9 cellular contexts compared by ENCODE assay signal in the genomic region with DNA sequence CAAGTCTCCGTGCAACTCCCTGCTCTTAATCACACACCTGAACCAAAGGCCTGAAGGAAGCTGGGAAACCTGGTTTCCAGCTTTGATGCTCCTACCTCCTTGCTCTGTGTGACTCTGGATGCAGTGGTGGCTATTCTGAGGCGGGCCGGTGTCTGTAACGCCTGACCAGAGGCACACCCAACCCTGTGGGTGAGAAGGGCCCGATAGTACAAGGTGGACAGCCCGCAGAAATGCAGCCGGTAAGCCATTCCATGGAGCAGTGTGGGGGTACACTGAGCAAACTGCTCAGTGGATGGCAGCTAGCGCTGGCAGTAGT. TPM values are rescaled to one million over a fixed set of nuclear protein-coding genes. Genes with fewer than 3 reads are reported as not detected.
DNase-seq lines count a peak whose midpoint lies in the region; ATAC-seq and TF ChIP-seq lines count a peak whose summit lies in the region.
"Had no signal": no experiment of that assay in that cellular context is flagged by ENCODE, and none has a peak within 500 bp of the region (broad histone marks: within the 10 kb centered on the region; RNA-seq: fewer than 3 reads in every experiment).

No MANE protein-coding gene starts in this region.

- intact Hi-C loops in activated CD4-positive, alpha-beta T cell treated with anti-CD3 and anti-CD28 coated beads, Interleukin-2, amount 10 ng/mL, durations not matched to agents 24 days and 14 days (cut with micrococcal nuclease), result loop anchor here (1.0 to 2.0 kb wide), 4 partner anchors 12 to 95 kb away; partner anchors contain the start of gene AHDC1
- intact Hi-C loops in lower lobe of right lung (cut with DNase I), result no loop called here
- intact Hi-C loops in testis (cut with DNase I; ENCODE audit: low total_unique reads), result no loop called here

- H3K36me3 ChIP-seq in lower lobe of right lung, result no peaks in the 10 kb centered on the region
- H3K36me3 ChIP-seq in testis (ENCODE audit: low read depth, missing control alignments), result no peaks in the 10 kb centered on the region

- H3K27ac ChIP-seq in angular gyrus (ENCODE audit: low read depth, low read length), result peak overlapping the region; percentile 33
- peak overlapping the region; percentile 56 for H3K27ac ChIP-seq in lower lobe of right lung
- peak overlapping the region; percentile 46 to 92 for H3K27ac ChIP-seq in testis

- H3K4me1 ChIP-seq in lower lobe of right lung (peaks cover 95% of the 10 kb centered on the region), testis (peaks cover 97% of the 10 kb centered on the region)

- peaks cover 4% of the 10 kb centered on the region for H3K36me3 Mint-ChIP-seq in activated CD4-positive, alpha-beta T cell treated with anti-CD3 and anti-CD28 coated beads, Interleukin-2, amount 10 ng/mL, durations not matched to agents 24 days and 14 days (ENCODE audit: low read depth)

- no peak overlapping the region for H3K27ac Mint-ChIP-seq in activated CD4-positive, alpha-beta T cell treated with anti-CD3 and anti-CD28 coated beads, Interleukin-2, amount 10 ng/mL, durations not matched to agents 24 days and 14 days

- 30 to 42% methylated on average over 8 of the region's 8 CpGs for WGBS in testis, 2 donors

- H3K9me3 ChIP-seq in lower lobe of right lung, result no peaks in the 10 kb centered on the region
- no peaks in the 10 kb centered on the region for H3K9me3 ChIP-seq in testis

- TF ChIP-seq CTCF in lower lobe of right lung (IDR thresholded peaks at IDR 0.05) (no peak), testis (IDR thresholded peaks at IDR 0.05) (no peak)

- H3K4me3 Mint-ChIP-seq in activated CD4-positive, alpha-beta T cell treated with anti-CD3 and anti-CD28 coated beads, Interleukin-2, amount 10 ng/mL, durations not matched to agents 24 days and 14 days, result peak overlapping the region; percentile 49

- DNase-seq in activated CD4-positive, alpha-beta T cell treated with anti-CD3 and anti-CD28 coated beads, Interleukin-2, amount 10 ng/mL, durations not matched to agents 24 days and 14 days, result no peak
- no peak for DNase-seq in activated CD4-positive, alpha-beta T cell treated with anti-CD3 and anti-CD28 coated beads, Interleukin-2, amount 50 U/mL, for 1 hour
- no peak for DNase-seq in lower lobe of right lung
- DNase-seq in testis, result no peak
- no peak for DNase-seq in NOMO-1 (lab: John Stamatoyannopoulos, UW; ENCODE audit: unreplicated experiment in 2 of 2)
- DNase-seq in HEK293T (ENCODE audit: extremely low spot score), result no peak

- no peak for TF ChIP-seq POLR2A in testis (IDR thresholded peaks at IDR 0.05)

- H3K27me3 ChIP-seq in lower lobe of right lung (ENCODE audit: low read depth), result no peaks in the 10 kb centered on the region
- no peaks in the 10 kb centered on the region for H3K27me3 ChIP-seq in testis
- H3K27me3 ChIP-seq: foreskin keratinocyte had no signal

- H3K9me3 Mint-ChIP-seq in activated CD4-positive, alpha-beta T cell treated with anti-CD3 and anti-CD28 coated beads, Interleukin-2, amount 10 ng/mL, durations not matched to agents 24 days and 14 days, result no peaks in the 10 kb centered on the region

- CTCF ChIA-PET in HEK293T (lab: Yijun Ruan, JAX), result interaction anchor here (0.7 to 7.0 kb wide), 9 partner anchors 12 to 154 kb away, joined by 3 to 50 read pairs (median 4); no protein-coding TSS in a partner anchor

- no peaks in the 10 kb centered on the region for H3K27me3 Mint-ChIP-seq in activated CD4-positive, alpha-beta T cell treated with anti-CD3 and anti-CD28 coated beads, Interleukin-2, amount 10 ng/mL, durations not matched to agents 24 days and 14 days

- peak overlapping the region; percentile 42 for H3K4me3 ChIP-seq in lower lobe of right lung
- peak overlapping the region in 1 of 2 donors; percentile 34 for H3K4me3 ChIP-seq in testis

- peaks cover 25% of the 10 kb centered on the region for H3K4me1 Mint-ChIP-seq in activated CD4-positive, alpha-beta T cell treated with anti-CD3 and anti-CD28 coated beads, Interleukin-2, amount 10 ng/mL, durations not matched to agents 24 days and 14 days

- POLR2A ChIA-PET in HEK293T (lab: Yijun Ruan, JAX), result interaction anchor here (0.9 kb wide), 1 partner anchor 201 kb away, joined by 3 read pairs; the partner anchor contains the start of gene MAP3K6

- no peak for ATAC-seq in lower lobe of right lung
- ATAC-seq in HG02571 (IDR thresholded peaks at IDR 0.05; ENCODE audit: unreplicated experiment), result no peak

TF ChIP-seq in HEK293T, 16 proteins besides CTCF, POLR2A, EP300 and RAD21:
- no peak for TF ChIP-seq HDGF (IDR thresholded peaks at IDR 0.05; ENCODE audit: borderline replicate concordance)
- TF ChIP-seq ELF4 (IDR thresholded peaks at IDR 0.05), result no peak
- no peak for TF ChIP-seq TARDBP (IDR thresholded peaks at IDR 0.05)
- no peak for TF ChIP-seq SUZ12 (IDR thresholded peaks at IDR 0.05)
- no peak for TF ChIP-seq CTBP1 (IDR thresholded peaks at IDR 0.05; ENCODE audit: borderline replicate concordance)
- no peak for TF ChIP-seq FOXM1 (IDR thresholded peaks at IDR 0.05; ENCODE audit: borderline replicate concordance)
- TF ChIP-seq ARNT (IDR thresholded peaks at IDR 0.05), result no peak
- TF ChIP-seq ZNF384 (IDR thresholded peaks at IDR 0.05), result no peak
- no peak for TF ChIP-seq L3MBTL2 (conservative IDR thresholded peaks at IDR 0.05)
- no peak for TF ChIP-seq NFRKB (IDR thresholded peaks at IDR 0.05)
- no peak for TF ChIP-seq LEF1 (IDR thresholded peaks at IDR 0.05; ENCODE audit: borderline replicate concordance)
- TF ChIP-seq SP1 (IDR thresholded peaks at IDR 0.05), result no peak
- no peak for TF ChIP-seq PKNOX1 (IDR thresholded peaks at IDR 0.05)
- TF ChIP-seq BHLHE40 (IDR thresholded peaks at IDR 0.05; ENCODE audit: borderline replicate concordance), result no peak
- TF ChIP-seq FOXA1 (IDR thresholded peaks at IDR 0.05), result no peak
- TF ChIP-seq FOXK2 (IDR thresholded peaks at IDR 0.05), result no peak

RNA-seq across cellular contexts. Expression of gene AHDC1, which starts 36.1 kb away (rescaled TPM):
- total RNA-seq in activated CD4-positive, alpha-beta T cell treated with anti-CD3 and anti-CD28 coated beads, Interleukin-2, amount 10 ng/mL, durations not matched to agents 24 days and 14 days, result 33.9 and 34.7 TPM in 2 replicates
- total RNA-seq in lower lobe of right lung, result 23.7 TPM
- total RNA-seq in testis, result 10 to 100 TPM; 73.7 to 86.8 TPM
- 32.5 TPM for polyA plus RNA-seq in testis (ENCODE audit: insufficient read depth, low read depth, low replicate concordance)
